In the genomic region with DNA sequence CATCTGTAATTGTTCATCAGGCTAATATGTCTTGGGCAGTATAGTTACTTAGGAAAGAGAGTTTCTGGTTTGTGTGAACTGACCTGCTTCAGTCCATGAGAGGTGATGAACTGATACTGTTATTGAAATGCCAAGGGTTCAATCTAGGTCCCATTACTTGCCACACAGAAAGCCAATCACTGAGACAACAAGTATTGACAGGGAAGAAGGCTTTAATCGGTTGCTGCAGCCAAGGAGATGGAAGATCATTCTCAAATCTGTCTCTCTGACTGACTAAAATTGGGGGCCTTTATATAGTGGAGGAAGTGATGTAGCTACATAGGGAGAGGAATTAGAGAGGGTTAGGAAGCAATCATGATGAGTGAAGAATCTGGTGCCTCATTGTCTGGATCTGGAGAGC, we compare ENCODE assay signal across 21 cellular contexts.
"Had no signal": no experiment of that assay in that cellular context is flagged by ENCODE, and none has a peak within 500 bp of the region (broad histone marks: within the 10 kb centered on the region; RNA-seq: fewer than 3 reads in every experiment).

No MANE protein-coding gene starts in this region.

- H3K27ac ChIP-seq: dorsolateral prefrontal cortex, gastrocnemius medialis, heart right ventricle, sigmoid colon, skin epidermis, stomach had no signal

- DNase-seq: cortex of kidney; dorsolateral prefrontal cortex; effector CD8-positive, alpha-beta T cell; gastrocnemius medialis; heart right ventricle; hypothalamus; kidney glomerular epithelial cell; mammary epithelial cell; naive thymus-derived CD4-positive, alpha-beta T cell; nephron progenitor cell; sigmoid colon; stimulated activated CD4-positive, alpha-beta T cell treated with anti-CD3 and anti-CD28 coated beads, Interleukin-2, amount 100 ng/mL, for 24 hours; stimulated activated CD4-positive, alpha-beta T cell treated with anti-CD3 and anti-CD28 coated beads, Interleukin-4, amount 100 ng/mL, for 4 hours; stimulated activated naive CD4-positive, alpha-beta T cell; stomach; substantia nigra; trophoblast cell had no signal

- H3K4me1 ChIP-seq: gastrocnemius medialis, heart right ventricle, sigmoid colon, stomach had no signal

- H3K9me3 ChIP-seq: gastrocnemius medialis, sigmoid colon had no signal

- H3K4me3 Mint-ChIP-seq: naive thymus-derived CD4-positive, alpha-beta T cell; nephron progenitor cell had no signal

- H3K4me3 ChIP-seq: dorsolateral prefrontal cortex, gastrocnemius medialis, heart right ventricle, sigmoid colon, skin epidermis, stomach had no signal

- ATAC-seq: esophagus mucosa; gastrocnemius medialis; heart right ventricle; left lobe of liver; naive thymus-derived CD4-positive, alpha-beta T cell had no signal

- H3K36me3 ChIP-seq: gastrocnemius medialis, heart right ventricle, sigmoid colon, stomach had no signal

- FAIRE-seq: islet of Langerhans had no signal

- H3K27ac Mint-ChIP-seq: naive thymus-derived CD4-positive, alpha-beta T cell; nephron progenitor cell had no signal

- H3K27me3 ChIP-seq: dorsolateral prefrontal cortex, gastrocnemius medialis, heart right ventricle, sigmoid colon, stomach had no signal
